Comparison of ENCODE assay signal across 30 cellular contexts in the genomic region with DNA sequence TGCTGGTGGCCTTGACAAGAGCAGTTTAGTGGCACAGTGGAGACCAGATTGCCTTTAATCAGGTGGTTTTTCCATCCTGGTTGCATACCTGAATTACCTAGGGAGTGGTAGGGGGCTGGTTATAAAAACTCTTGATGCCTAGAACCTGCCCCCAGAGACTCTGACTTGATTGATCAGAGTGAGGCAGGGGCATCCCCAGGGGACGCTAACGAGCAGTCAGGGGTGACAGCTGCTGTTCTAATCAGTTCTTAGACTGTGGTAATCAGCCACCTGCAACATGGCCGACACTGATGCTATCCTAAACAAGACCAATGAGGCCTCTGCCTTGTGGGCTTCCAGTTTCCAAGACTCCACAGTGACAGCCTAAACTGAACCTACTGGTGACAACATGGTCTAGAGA. TPM values are rescaled to one million over a fixed set of nuclear protein-coding genes. Genes with fewer than 3 reads are reported as not detected.
"Had no signal": no experiment of that assay in that cellular context is flagged by ENCODE, and none has a peak within 500 bp of the region (broad histone marks: within the 10 kb centered on the region; RNA-seq: fewer than 3 reads in every experiment).

No MANE protein-coding gene starts in this region.

- H3K27me3 ChIP-seq: right lobe of liver, thyroid gland had no signal

- H3K9me3 Mint-ChIP-seq: activated naive CD4-positive, alpha-beta T cell treated with anti-CD3 and anti-CD28 coated beads, Interleukin-2, amount 10 ng/mL, durations not matched to agents 7 days and 5 days; activated naive CD8-positive, alpha-beta T cell treated with anti-CD3 and anti-CD28 coated beads, Interleukin-2, amount 10 ng/mL, durations not matched to agents 7 days and 5 days; dendritic cell treated with granulocyte-macrophage colony-stimulating factor and Interleukin-4, amounts not matched to agents 40 ng/mL and 50 ng/mL, for 4 days had no signal

- H3K27ac ChIP-seq: epithelial cell of prostate, esophagus squamous epithelium, right lobe of liver, thyroid gland, upper lobe of right lung had no signal

- H3K27ac Mint-ChIP-seq: activated naive CD4-positive, alpha-beta T cell treated with anti-CD3 and anti-CD28 coated beads, Interleukin-2, amount 10 ng/mL, durations not matched to agents 7 days and 5 days; activated naive CD8-positive, alpha-beta T cell treated with anti-CD3 and anti-CD28 coated beads, Interleukin-2, amount 10 ng/mL, durations not matched to agents 7 days and 5 days; dendritic cell treated with granulocyte-macrophage colony-stimulating factor and Interleukin-4, amounts not matched to agents 40 ng/mL and 50 ng/mL, for 4 days; nephron had no signal

- DNase-seq: activated CD4-positive, alpha-beta T cell treated with anti-CD3 and anti-CD28 coated beads for 4 hours; activated CD4-positive, alpha-beta T cell treated with anti-CD3 and anti-CD28 coated beads, Interleukin-2, amount 50 U/mL, for 4 hours; activated CD4-positive, CD25-positive, alpha-beta regulatory T cell; activated effector memory CD4-positive, alpha-beta T cell treated with anti-CD3 and anti-CD28 coated beads, Interleukin-2, amount 50 U/mL, for 16 hours; activated naive CD4-positive, alpha-beta T cell treated with anti-CD3 and anti-CD28 coated beads, Interleukin-2, amount 10 ng/mL, durations not matched to agents 7 days and 5 days; activated naive CD8-positive, alpha-beta T cell treated with anti-CD3 and anti-CD28 coated beads, Interleukin-2, amount 10 ng/mL, durations not matched to agents 7 days and 5 days; central memory CD4-positive, alpha-beta T cell; effector CD4-positive, alpha-beta T cell; esophagus squamous epithelium; foreskin melanocyte; left ventricle myocardium superior; right lobe of liver; stimulated activated CD4-positive, alpha-beta T cell treated with anti-CD3 and anti-CD28 coated beads, Interleukin-12 subunit alpha, Interleukin-12 subunit beta, amount 100 ng/mL, for 4 hours; stimulated activated CD4-positive, alpha-beta T cell treated with anti-CD3 and anti-CD28 coated beads, Interleukin-4, amount 100 ng/mL, for 1 hour; stimulated activated naive CD8-positive, alpha-beta T cell treated with anti-CD3 and anti-CD28 coated beads, Interleukin-15, Interleukin-2, amounts not matched to agents 100 U/mL and 50 U/mL, for 24 hours; thyroid gland; upper lobe of right lung had no signal

- H3K4me1 ChIP-seq: esophagus squamous epithelium, right lobe of liver, thyroid gland, upper lobe of right lung had no signal

- FAIRE-seq: endometrium, islet of Langerhans had no signal

- H3K9me3 ChIP-seq: esophagus squamous epithelium, right lobe of liver, thyroid gland, upper lobe of right lung had no signal

- ATAC-seq: left ventricle myocardium superior; right lobe of liver; stimulated activated naive CD8-positive, alpha-beta T cell treated with anti-CD3 and anti-CD28 coated beads, Interleukin-15, Interleukin-2, amounts not matched to agents 100 U/mL and 50 U/mL, for 24 hours; upper lobe of right lung had no signal

- H3K36me3 ChIP-seq: esophagus squamous epithelium, right lobe of liver, thyroid gland, upper lobe of right lung had no signal

- H3K36me3 Mint-ChIP-seq: activated naive CD4-positive, alpha-beta T cell treated with anti-CD3 and anti-CD28 coated beads, Interleukin-2, amount 10 ng/mL, durations not matched to agents 7 days and 5 days; activated naive CD8-positive, alpha-beta T cell treated with anti-CD3 and anti-CD28 coated beads, Interleukin-2, amount 10 ng/mL, durations not matched to agents 7 days and 5 days had no signal

- H3K4me3 ChIP-seq: esophagus squamous epithelium, right lobe of liver, thyroid gland, upper lobe of right lung had no signal

- H3K4me1 Mint-ChIP-seq: activated naive CD4-positive, alpha-beta T cell treated with anti-CD3 and anti-CD28 coated beads, Interleukin-2, amount 10 ng/mL, durations not matched to agents 7 days and 5 days; activated naive CD8-positive, alpha-beta T cell treated with anti-CD3 and anti-CD28 coated beads, Interleukin-2, amount 10 ng/mL, durations not matched to agents 7 days and 5 days; nephron had no signal

- H3K4me3 Mint-ChIP-seq: activated naive CD4-positive, alpha-beta T cell treated with anti-CD3 and anti-CD28 coated beads, Interleukin-2, amount 10 ng/mL, durations not matched to agents 7 days and 5 days; activated naive CD8-positive, alpha-beta T cell treated with anti-CD3 and anti-CD28 coated beads, Interleukin-2, amount 10 ng/mL, durations not matched to agents 7 days and 5 days; dendritic cell treated with granulocyte-macrophage colony-stimulating factor and Interleukin-4, amounts not matched to agents 40 ng/mL and 50 ng/mL, for 4 days; nephron had no signal

RNA-seq across cellular contexts. Expression of a gene that starts 2.0 kb away (rescaled TPM):
- total RNA-seq: activated naive CD8-positive, alpha-beta T cell treated with anti-CD3 and anti-CD28 coated beads, Interleukin-2, amount 10 ng/mL, durations not matched to agents 7 days and 5 days; esophagus squamous epithelium; glomerular endothelial cell; left ventricle myocardium superior; lung microvascular endothelial cell; mucosa of gallbladder; osteoblast; posterior vena cava; right lobe of liver; skeletal muscle tissue; subcutaneous adipose tissue; T-helper 2 cell treated with Interferon-gamma antibody and Interleukin-4, amounts not matched to agents 100 ng/mL and 5 ng/mL, for 36 hours; thyroid gland; upper lobe of right lung had no signal

RNA-seq across cellular contexts. Expression of a gene that starts 56.5 kb away (rescaled TPM):
- total RNA-seq: activated naive CD8-positive, alpha-beta T cell treated with anti-CD3 and anti-CD28 coated beads, Interleukin-2, amount 10 ng/mL, durations not matched to agents 7 days and 5 days; esophagus squamous epithelium; glomerular endothelial cell; left ventricle myocardium superior; lung microvascular endothelial cell; mucosa of gallbladder; osteoblast; posterior vena cava; right lobe of liver; skeletal muscle tissue; subcutaneous adipose tissue; T-helper 2 cell treated with Interferon-gamma antibody and Interleukin-4, amounts not matched to agents 100 ng/mL and 5 ng/mL, for 36 hours; upper lobe of right lung had no signal
